In genomic region chr1:244989813-244990212, GRCh38 we compare ENCODE assay signal across 20 cellular contexts.
DNase-seq lines count a peak whose midpoint lies in the region; ATAC-seq, FAIRE-seq and TF ChIP-seq lines count a peak whose summit lies in the region.
"Had no signal": no experiment of that assay in that cellular context is flagged by ENCODE, and none has a peak within 500 bp of the region (broad histone marks: within the 10 kb centered on the region; RNA-seq: fewer than 3 reads in every experiment).

No MANE protein-coding gene starts in this region.

- no peaks in the 10 kb centered on the region for H3K9me3 ChIP-seq in PC-9 (ENCODE audit: insufficient read depth, low read depth)
- H3K9me3 ChIP-seq: esophagus muscularis mucosa, sigmoid colon had no signal

- no peak overlapping the region for H3K27ac ChIP-seq in PC-9
- H3K27ac ChIP-seq: coronary artery, esophagus muscularis mucosa, left lung, sigmoid colon had no signal

- no peaks in the 10 kb centered on the region for H4K20me1 ChIP-seq in PC-9 (ENCODE audit: insufficient read depth)

- BruUV-seq in PC-9 (replicated peaks; lab: Mats Ljungman, UMichigan), result no TSS peak

- no peak overlapping the region for H3K4me3 ChIP-seq in PC-9
- H3K4me3 ChIP-seq: coronary artery, esophagus muscularis mucosa, left lung, sigmoid colon had no signal

- peaks cover 10% of the 10 kb centered on the region for H3K4me1 ChIP-seq in PC-9 (replicated peaks; ENCODE audit: insufficient read depth)
- H3K4me1 ChIP-seq: esophagus muscularis mucosa, left lung, sigmoid colon had no signal

- no peaks in the 10 kb centered on the region for H3K79me2 ChIP-seq in PC-9 (ENCODE audit: low read depth)

- FAIRE-seq in D721Med (lab: Jason Lieb, UNC), result no peak

- H3K4me2 ChIP-seq in PC-9, result 0 out of 2 replicates have a peak overlapping the region, but pooled peaks have one; percentile 0

- intact Hi-C loops in PC-9 (cut with micrococcal nuclease; ENCODE audit: unreplicated experiment), result no loop called here

- no peaks in the 10 kb centered on the region for H3K36me3 ChIP-seq in PC-9 (ENCODE audit: low read depth)
- H3K36me3 ChIP-seq: left lung, sigmoid colon had no signal

- CTCF ChIA-PET in PC-9 (lab: Charles Lee), result no interaction called here

- TF ChIP-seq CTCF in PC-9 (conservative IDR thresholded peaks at IDR 0.05) (no peak), D721Med (IDR thresholded peaks at IDR 0.05; ENCODE audit: insufficient read depth, missing control alignments) (no peak)

- POLR2A ChIA-PET in PC-9 (lab: Charles Lee; ENCODE audit: unreplicated experiment), result no interaction called here

- no peaks in the 10 kb centered on the region for H3K9me2 ChIP-seq in PC-9 (ENCODE audit: insufficient read depth)

- no peak for ATAC-seq in HG03457 (IDR thresholded peaks at IDR 0.05; ENCODE audit: unreplicated experiment)
- ATAC-seq: left lung had no signal

- no peak overlapping the region for H2AFZ ChIP-seq in PC-9

- DNase-seq in EL (peak; percentile 23), PC-9 (peak in 1 of 2 experiments; percentile 33), dermis microvascular lymphatic vessel endothelial cell (ENCODE audit: low read depth in 2 of 2) (peak; percentile 85 to 90), kidney tubule cell (ENCODE audit: low spot score) (peak; percentile 90), D721Med (ENCODE audit: insufficient read length, low spot score) (no peak), NCI-H1105 treated with DMSO at 0.1 percent for 48 hours (lab: John Stamatoyannopoulos, UW) (no peak), KG1 (lab: John Stamatoyannopoulos, UW) (no peak)
- DNase-seq: activated CD4-positive, alpha-beta T cell treated with anti-CD3 and anti-CD28 coated beads for 1 hour; activated effector memory CD4-positive, alpha-beta T cell treated with anti-CD3 and anti-CD28 coated beads, Interleukin-2, amount 50 U/mL, for 16 hours; anterior cingulate cortex; DMS153; left lung; NCI-H1694; NCI-H446; SIG-M5; sigmoid colon; substantia nigra had no signal

- H3F3A ChIP-seq in PC-9 (ENCODE audit: insufficient read depth, low read depth), result 0 out of 2 replicates have a peak, but pooled peaks cover 6% of the 10 kb centered on the region

- H3K27me3 ChIP-seq in PC-9 (ENCODE audit: insufficient read depth, low read depth), result no peaks in the 10 kb centered on the region
- H3K27me3 ChIP-seq: esophagus muscularis mucosa, left lung, sigmoid colon had no signal

Comparison
In these comparisons a context has a peak if more than half of its experiments do, and no peak if none do; other contexts are left out.
1. DNase-seq: peak in EL (single experiment), dermis microvascular lymphatic vessel endothelial cell (2 of 2) and kidney tubule cell (single experiment); none in D721Med (single experiment), NCI-H1105 treated with DMSO at 0.1 percent for 48 hours (single experiment) and KG1 (single experiment).